25 cellular contexts compared by ENCODE assay signal in the genomic region with DNA sequence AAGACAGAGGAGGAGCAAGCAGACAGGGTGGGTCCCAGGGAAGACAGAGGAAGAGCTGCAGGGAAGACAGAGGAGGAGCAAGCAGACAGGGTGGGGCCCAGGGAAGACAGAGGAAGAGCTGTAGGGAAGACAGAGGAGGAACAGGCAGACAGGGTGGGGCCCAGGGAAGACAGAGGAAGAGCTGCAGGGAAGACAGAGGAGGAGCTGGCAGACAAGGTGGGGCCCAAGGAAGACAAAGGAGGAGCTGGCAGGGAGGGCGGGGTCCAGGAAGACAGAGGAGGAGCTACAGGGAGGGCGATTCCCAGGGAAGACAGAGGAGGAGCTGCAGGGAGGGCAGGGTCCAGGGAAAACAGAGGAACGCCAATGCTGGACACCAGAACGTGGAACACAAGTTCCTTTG.
DNase-seq lines count a peak whose midpoint lies in the region; ATAC-seq and TF ChIP-seq lines count a peak whose summit lies in the region.
"Had no signal": no experiment of that assay in that cellular context is flagged by ENCODE, and none has a peak within 500 bp of the region (broad histone marks: within the 10 kb centered on the region; RNA-seq: fewer than 3 reads in every experiment).

No MANE protein-coding gene starts in this region.

- peaks cover 15% of the 10 kb centered on the region for H3K4me1 ChIP-seq in left ventricle myocardium inferior
- H3K4me1 ChIP-seq in RWPE2 (ENCODE audit: insufficient read depth, poor library complexity, severe bottlenecking), result peaks cover under 1% of the 10 kb centered on the region
- peaks cover 0 to 11% (median 2%) of the 10 kb centered on the region in 6 donors for H3K4me1 ChIP-seq in spleen
- H3K4me1 ChIP-seq: HAP-1 had no signal

- no peak for TF ChIP-seq CTCF in left ventricle myocardium inferior (IDR thresholded peaks at IDR 0.05; ENCODE audit: borderline replicate concordance)
- TF ChIP-seq CTCF in RWPE2 (IDR thresholded peaks at IDR 0.05; ENCODE audit: poor library complexity, severe bottlenecking), result no peak
- TF ChIP-seq CTCF in spleen (IDR thresholded peaks at IDR 0.05 in 8 of 11, conservative IDR thresholded peaks at IDR 0.05 in 3 of 11), result no peak

- no peak for ATAC-seq in left ventricle myocardium superior
- peak; percentile 48; the same call in 2 of the 3 replicates for ATAC-seq in RWPE2 (ENCODE audit: low read depth)
- ATAC-seq in activated CD4-positive, CD25-positive, alpha-beta regulatory T cell treated with anti-CD3 and anti-CD28 coated beads, Interleukin-2, amount 50 U/mL, for 24 hours, result no peak
- ATAC-seq: activated T-cell treated with anti-CD3 and anti-CD28 coated beads, Interleukin-2, amount 50 U/mL, for 4 hours; Right ventricle myocardium inferior had no signal

- H3K9me3 ChIP-seq in left ventricle myocardium inferior (replicated peaks), result peaks cover 9% of the 10 kb centered on the region
- H3K9me3 ChIP-seq in RWPE2 (ENCODE audit: severe bottlenecking), result no peaks in the 10 kb centered on the region
- H3K9me3 ChIP-seq in spleen, result peaks cover 0 to 11% (median 0%) of the 10 kb centered on the region in 8 donors
- H3K9me3 ChIP-seq: HAP-1 had no signal

- WGBS in spleen, 5 donors, result 78 to 93% (median 83%) methylated on average over 4 of the region's 4 CpGs

- H3K27me3 ChIP-seq in left ventricle myocardium inferior (ENCODE audit: low read depth) (peaks cover 4% of the 10 kb centered on the region), RWPE2 (ENCODE audit: insufficient read depth, poor library complexity, severe bottlenecking) (no peaks in the 10 kb centered on the region), spleen (replicated peaks in 1 of 7) (no peaks in the 10 kb centered on the region)

- TF ChIP-seq POLR2A in spleen (IDR thresholded peaks at IDR 0.05), result no peak
- no peak for TF ChIP-seq POLR2A in erythroblast (IDR thresholded peaks at IDR 0.05; ENCODE audit: low read length)

- H3K27ac ChIP-seq in left ventricle myocardium inferior (replicated peaks) (no peak overlapping the region), RWPE2 (ENCODE audit: poor library complexity, severe bottlenecking) (no peak overlapping the region), spleen (no peak overlapping the region)
- H3K27ac ChIP-seq: VCaP had no signal

- H3K36me3 ChIP-seq in left ventricle myocardium inferior (no peaks in the 10 kb centered on the region), RWPE2 (ENCODE audit: low read depth) (no peaks in the 10 kb centered on the region), spleen (no peaks in the 10 kb centered on the region)
- H3K36me3 ChIP-seq: HAP-1 had no signal

- intact Hi-C loops in left ventricle myocardium superior (cut with micrococcal nuclease) (no loop called here), left ventricle myocardium inferior (cut with micrococcal nuclease) (no loop called here), spleen (cut with DNase I; ENCODE audit: low total_unique reads) (no loop called here)

- H3K4me3 ChIP-seq in left ventricle myocardium inferior, result no peak overlapping the region
- no peak overlapping the region for H3K4me3 ChIP-seq in RWPE2 (ENCODE audit: severe bottlenecking)
- H3K4me3 ChIP-seq in spleen, result no peak overlapping the region
- H3K4me3 ChIP-seq: HAP-1 had no signal

- peak; percentile 9 for DNase-seq in left ventricle myocardium superior
- no peak for DNase-seq in left ventricle myocardium inferior
- DNase-seq in RWPE2 (ENCODE audit: low spot score), result peak; percentile 34
- DNase-seq in iPS-NIHi7 (ENCODE audit: extremely low spot score), result peak; percentile 68
- DNase-seq in spleen, result peak; percentile 28
- DNase-seq in erythroblast (lab: John Stamatoyannopoulos, UW), result no peak
- DNase-seq in NCI-H2227 (lab: John Stamatoyannopoulos, UW; ENCODE audit: unreplicated experiment), result no peak
- DNase-seq: activated CD4-positive, alpha-beta T cell treated with anti-CD3 and anti-CD28 coated beads, Interleukin-2, amount 10 ng/mL, durations not matched to agents 7 days and 5 days; activated naive CD4-positive, alpha-beta T cell treated with anti-CD3 and anti-CD28 coated beads for 36 hours; activated T-cell treated with anti-CD3 and anti-CD28 coated beads, Interleukin-2, amount 50 U/mL, for 4 hours; CD4-positive, alpha-beta memory T cell; glutamatergic neuron; KG1; kidney glomerular epithelial cell; MM.1S; naive B cell; NCI-H1417; NCI-H2081; NCI-H446; stimulated activated CD4-positive, alpha-beta T cell treated with anti-CD3 and anti-CD28 coated beads, Interleukin-2, amount 100 ng/mL, for 48 hours; trophoblast cell had no signal

Comparison
In these comparisons a context has a peak if more than half of its experiments do, and no peak if none do; other contexts are left out.
1. DNase-seq: peak in left ventricle myocardium superior (single experiment), RWPE2 (single experiment), iPS-NIHi7 (single experiment) and spleen (single experiment); none in left ventricle myocardium inferior (single experiment), erythroblast (0 of 2) and NCI-H2227 (single experiment).